ENCODE assay signal across 8 cellular contexts in the genomic region with DNA sequence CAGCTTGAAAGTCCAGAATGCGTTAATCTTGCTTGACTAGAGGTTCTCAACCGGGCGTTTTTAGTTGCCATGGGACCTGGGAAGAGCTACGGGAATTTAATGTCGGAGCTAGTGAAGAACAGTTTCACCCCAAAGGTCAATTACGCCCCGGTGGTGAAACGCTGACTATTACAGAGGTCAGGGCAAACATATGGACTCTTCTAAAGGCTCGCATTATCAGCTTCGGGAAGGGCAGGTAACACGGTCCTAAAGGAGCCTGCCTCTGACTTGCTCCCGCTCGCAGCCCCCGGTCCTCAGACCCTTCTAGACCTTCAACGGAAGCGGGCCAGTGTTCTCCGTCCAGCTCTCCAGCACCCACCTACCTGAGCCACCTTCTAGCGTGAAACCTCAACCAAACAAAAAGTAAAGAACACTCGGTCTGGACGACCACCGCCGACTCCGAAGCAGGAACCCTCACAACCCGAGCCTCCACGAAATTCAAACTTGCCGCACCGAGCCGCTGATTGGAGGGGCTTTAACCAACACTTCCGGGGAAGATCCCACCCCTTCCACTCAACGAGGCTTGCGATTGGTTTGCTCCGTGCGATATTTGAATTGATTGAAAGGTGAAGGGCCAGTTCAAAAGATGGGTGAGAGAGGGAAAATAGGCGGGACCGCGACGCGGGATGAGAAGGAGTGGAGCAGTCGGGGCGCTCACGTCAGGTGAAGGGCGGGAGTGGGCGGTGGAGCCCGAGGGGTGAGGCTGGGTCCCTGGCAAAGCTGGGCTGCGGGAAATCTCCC. TPM values are rescaled to one million over a fixed set of nuclear protein-coding genes. Genes with fewer than 3 reads are reported as not detected.
DNase-seq lines count a peak whose midpoint lies in the region; ATAC-seq lines count a peak whose summit lies in the region.

Gene DLGAP5 (minus strand): TSS at position 485 of the 780 bp plus-strand sequence. CDS start 2,406 bp downstream, outside the sequence.

- intact Hi-C loops in T-helper 1 cell treated with Interleukin-12 subunit alpha and Interleukin-12 subunit beta and Interleukin-4 antibody, amounts not matched to agents 30 ng/mL and 1 ng/mL, for 36 hours (cut with micrococcal nuclease), result loop anchor here (1.0 to 5.0 kb wide), 11 partner anchors 22 to 390 kb away; partner anchors contain the start of genes ATG14, FBXO34, GCH1 and LGALS3
- intact Hi-C loops in left cardiac atrium (cut with DNase I) (no loop called here), posterior vena cava (cut with DNase I) (no loop called here)

- DNase-seq in NCI-H1694 (lab: John Stamatoyannopoulos, UW), result peak; percentile 99
- DNase-seq in amniotic epithelial cell (ENCODE audit: low read depth), result peak; percentile 96
- peak; percentile 91 for DNase-seq in left cardiac atrium
- DNase-seq in posterior vena cava (ENCODE audit: low spot score), result peak; percentile 95
- DNase-seq in ureter (ENCODE audit: low spot score), result peak; percentile 94

- peak; percentile 97 for ATAC-seq in GM18498 (IDR thresholded peaks at IDR 0.05; ENCODE audit: unreplicated experiment)
- peak; percentile 97 for ATAC-seq in HG02885 (IDR thresholded peaks at IDR 0.05; ENCODE audit: poor library complexity, unreplicated experiment)
- peak; percentile 99 for ATAC-seq in left cardiac atrium

RNA-seq across cellular contexts. Expression of gene DLGAP5, which starts in this region (rescaled TPM):
- total RNA-seq in T-helper 1 cell treated with Interleukin-12 subunit alpha and Interleukin-12 subunit beta and Interleukin-4 antibody, amounts not matched to agents 30 ng/mL and 1 ng/mL, for 36 hours, result 40.8 and 42.2 TPM in 2 replicates
- total RNA-seq in left cardiac atrium (under 1 TPM; 0.29 to 0.80 TPM), posterior vena cava (under 1 TPM; 0.10 to 0.69 TPM), ureter (0.21 TPM)

Comparison
In these comparisons a context has a peak if more than half of its experiments do, and no peak if none do; other contexts are left out.
1. Peak in every context shown above with its lines: DNase-seq and ATAC-seq.
2. RNA of gene DLGAP5 (total RNA-seq): 40.8 to 42.2 TPM in T-helper 1 cell treated with Interleukin-12 subunit alpha and Interleukin-12 subunit beta and Interleukin-4 antibody, amounts not matched to agents 30 ng/mL and 1 ng/mL, for 36 hours; 0.29 to 0.80 TPM in left cardiac atrium, 0.10 to 0.69 TPM in posterior vena cava and 0.21 TPM in ureter (single experiment); every median in the first group is over 10 times any median in the second.
3. Peak in DNase-seq and ATAC-seq in left cardiac atrium; RNA of the gene not detected or under 1 TPM.
4. Peak in DNase-seq in posterior vena cava; RNA of the gene not detected or under 1 TPM.
5. Peak in DNase-seq in ureter; RNA of the gene not detected or under 1 TPM.